18 cellular contexts compared by ENCODE assay signal in genomic region chr2:207097278-207097677, GRCh38.
"Had no signal": no experiment of that assay in that cellular context is flagged by ENCODE, and none has a peak within 500 bp of the region (broad histone marks: within the 10 kb centered on the region; RNA-seq: fewer than 3 reads in every experiment).

No MANE protein-coding gene starts in this region.

- ATAC-seq: activated T-cell treated with anti-CD3 and anti-CD28 coated beads, Interleukin-2, amount 50 U/mL, for 4 hours; esophagus mucosa had no signal

- H3K4me3 Mint-ChIP-seq: activated naive CD4-positive, alpha-beta T cell treated with anti-CD3 and anti-CD28 coated beads for 36 hours; activated T-cell treated with anti-CD3 and anti-CD28 coated beads, Interleukin-2, amount 50 U/mL, for 4 hours; nephron; T-helper 1 cell treated with Interleukin-12 subunit alpha and Interleukin-12 subunit beta and Interleukin-4 antibody, amounts not matched to agents 30 μg/mL and 1 μg/mL, for 36 hours had no signal

- H3K36me3 ChIP-seq: breast epithelium had no signal

- H3K27me3 ChIP-seq: ascending aorta, breast epithelium, stomach had no signal

- H3K4me1 ChIP-seq: breast epithelium had no signal

- H3K4me1 Mint-ChIP-seq: nephron had no signal

- DNase-seq: activated CD4-positive, alpha-beta T cell treated with anti-CD3 and anti-CD28 coated beads, Interleukin-2, amount 50 U/mL, for 1 hour; activated CD4-positive, CD25-positive, alpha-beta regulatory T cell treated with anti-CD3 and anti-CD28 coated beads, Interleukin-2, amount 50 U/mL, for 72 hours; activated CD8-positive, alpha-beta memory T cell treated with anti-CD3 and anti-CD28 coated beads, Interleukin-2, amount 50 U/mL, for 4 hours; activated naive CD4-positive, alpha-beta T cell treated with anti-CD3 and anti-CD28 coated beads for 36 hours; activated T-cell treated with anti-CD3 and anti-CD28 coated beads, Interleukin-2, amount 50 U/mL, for 4 hours; cerebellar nuclear complex; effector CD4-positive, alpha-beta T cell; mammary epithelial cell; midbrain; occipital lobe; stimulated activated CD4-positive, alpha-beta T cell treated with anti-CD3 and anti-CD28 coated beads, Interleukin-4, amount 100 ng/mL, for 1 hour; stomach had no signal

- H3K27ac Mint-ChIP-seq: activated naive CD4-positive, alpha-beta T cell treated with anti-CD3 and anti-CD28 coated beads for 36 hours; nephron; T-helper 1 cell treated with Interleukin-12 subunit alpha and Interleukin-12 subunit beta and Interleukin-4 antibody, amounts not matched to agents 30 μg/mL and 1 μg/mL, for 36 hours had no signal

- H3K4me3 ChIP-seq: ascending aorta, breast epithelium, smooth muscle cell, stomach had no signal

- H3K9me3 Mint-ChIP-seq: activated T-cell treated with anti-CD3 and anti-CD28 coated beads, Interleukin-2, amount 50 U/mL, for 4 hours; nephron had no signal

- H3K27ac ChIP-seq: ascending aorta, breast epithelium, stomach had no signal

- H3K9me3 ChIP-seq: breast epithelium, stomach had no signal
